In genomic region chr3:155744091-155744625, GRCh38 we compare ENCODE assay signal across 8 cellular contexts. TPM values are rescaled to one million over a fixed set of nuclear protein-coding genes. Genes with fewer than 3 reads are reported as not detected.
DNase-seq lines count a peak whose midpoint lies in the region; ATAC-seq and TF ChIP-seq lines count a peak whose summit lies in the region.

No MANE protein-coding gene starts in this region.

- H3K27me3 Mint-ChIP-seq in CD4-positive, CD25-positive, alpha-beta regulatory T cell = peaks cover 75% of the 10 kb centered on the region

- no peak overlapping the region for H3K27ac ChIP-seq in CD4-positive, CD25-positive, alpha-beta regulatory T cell (ENCODE audit: insufficient read depth, low read length, poor library complexity, severe bottlenecking)
- peak overlapping the region in 1 of 2 donors; percentile 35 for H3K27ac ChIP-seq in right atrium auricular region

- peak overlapping the region; percentile 77 for H3K4me3 ChIP-seq in CD4-positive, CD25-positive, alpha-beta regulatory T cell (ENCODE audit: low read depth, low read length)
- H3K4me3 ChIP-seq in right atrium auricular region = peak overlapping the region; percentile 54 to 71

- no peak for TF ChIP-seq CTCF in right atrium auricular region (IDR thresholded peaks at IDR 0.05)

- peaks cover 4 to 22% (median 9%) of the 10 kb centered on the region in 4 donors for H3K4me1 Mint-ChIP-seq in CD4-positive, CD25-positive, alpha-beta regulatory T cell

- no peaks in the 10 kb centered on the region for H3K9me3 ChIP-seq in CD4-positive, CD25-positive, alpha-beta regulatory T cell (ENCODE audit: control insufficient read depth in 2 of 2, low read length in 2 of 2)
- no peaks in the 10 kb centered on the region for H3K9me3 ChIP-seq in right atrium auricular region

- no peaks in the 10 kb centered on the region for H3K9me3 Mint-ChIP-seq in CD4-positive, CD25-positive, alpha-beta regulatory T cell
- H3K9me3 Mint-ChIP-seq in activated naive CD4-positive, alpha-beta T cell treated with anti-CD3 and anti-CD28 coated beads, Interleukin-2, amount 50 U/mL, for 72 hours = no peaks in the 10 kb centered on the region

- H3K4me1 ChIP-seq in CD4-positive, CD25-positive, alpha-beta regulatory T cell (ENCODE audit: control insufficient read depth, insufficient read depth, low read length, poor library complexity, severe bottlenecking) = peaks cover 22% of the 10 kb centered on the region
- peaks cover 0 to 28% of the 10 kb centered on the region in 2 donors for H3K4me1 ChIP-seq in right atrium auricular region

- H3K36me3 ChIP-seq in CD4-positive, CD25-positive, alpha-beta regulatory T cell (ENCODE audit: control insufficient read depth, insufficient read depth, low read length) = no peaks in the 10 kb centered on the region
- no peaks in the 10 kb centered on the region for H3K36me3 ChIP-seq in right atrium auricular region

- peak in 1 of 2 donors; percentile 19 for ATAC-seq in CD4-positive, CD25-positive, alpha-beta regulatory T cell (ENCODE audit: low read depth in 2 of 2)
- ATAC-seq in GM21367 (IDR thresholded peaks at IDR 0.05; ENCODE audit: unreplicated experiment) = peak; percentile 37
- ATAC-seq in activated naive CD4-positive, alpha-beta T cell treated with anti-CD3 and anti-CD28 coated beads, Interleukin-2, amount 50 U/mL, for 72 hours = peak; percentile 51 to 77

- H3K4me3 Mint-ChIP-seq in CD4-positive, CD25-positive, alpha-beta regulatory T cell = peak overlapping the region; percentile 85 to 89 (median 88)

- H3K27ac Mint-ChIP-seq in CD4-positive, CD25-positive, alpha-beta regulatory T cell = peak overlapping the region in 1 of 3 donors; percentile 55
- H3K27ac Mint-ChIP-seq in activated naive CD4-positive, alpha-beta T cell treated with anti-CD3 and anti-CD28 coated beads, Interleukin-2, amount 50 U/mL, for 72 hours = peak overlapping the region in 1 of 2 donors; percentile 70

- no peaks in the 10 kb centered on the region for H3K36me3 Mint-ChIP-seq in CD4-positive, CD25-positive, alpha-beta regulatory T cell
- H3K36me3 Mint-ChIP-seq in activated naive CD4-positive, alpha-beta T cell treated with anti-CD3 and anti-CD28 coated beads, Interleukin-2, amount 50 U/mL, for 72 hours = peaks cover 0 to 5% of the 10 kb centered on the region in 2 donors

- DNase-seq in CD4-positive, CD25-positive, alpha-beta regulatory T cell = peak; percentile 2 to 15 (median 7)
- DNase-seq in HuH-7 (ENCODE audit: low spot score) (peak; percentile 72), RPMI8226 (peak; percentile 53), right atrium auricular region (ENCODE audit: low spot score) (no peak), renal cortical epithelial cell (ENCODE audit: low read depth) (peak; percentile 47), GF-D8 (lab: John Stamatoyannopoulos, UW) (no peak)
- DNase-seq in activated naive CD4-positive, alpha-beta T cell treated with anti-CD3 and anti-CD28 coated beads, Interleukin-2, amount 50 U/mL, for 72 hours (ENCODE audit: low spot score in 2 of 2) = peak in 1 of 2 donors; percentile 64

- peaks cover 37% of the 10 kb centered on the region for H3K27me3 ChIP-seq in CD4-positive, CD25-positive, alpha-beta regulatory T cell (ENCODE audit: control insufficient read depth, insufficient read depth, low read length)
- no peaks in the 10 kb centered on the region for H3K27me3 ChIP-seq in right atrium auricular region

RNA-seq across cellular contexts. Expression of gene PLCH1, which starts 0.7 kb away (rescaled TPM):
- total RNA-seq in CD4-positive, CD25-positive, alpha-beta regulatory T cell = 0.12 TPM
- under 1 TPM in 1 of 4 donors, not detected in 3; 0.05 TPM for polyA plus RNA-seq in CD4-positive, CD25-positive, alpha-beta regulatory T cell
- under 1 TPM; 0.05 to 0.23 TPM for total RNA-seq in activated naive CD4-positive, alpha-beta T cell treated with anti-CD3 and anti-CD28 coated beads, Interleukin-2, amount 50 U/mL, for 72 hours
- total RNA-seq in right atrium auricular region (1 to 10 TPM; 1.4 to 1.5 TPM), renal cortical epithelial cell (1.7 and 2.8 TPM in 2 replicates)

Comparison
In these comparisons a context has a peak if more than half of its experiments do, and no peak if none do; other contexts are left out.
1. DNase-seq: peak in CD4-positive, CD25-positive, alpha-beta regulatory T cell (3 of 3), HuH-7 (single experiment), RPMI8226 (single experiment) and renal cortical epithelial cell (single experiment); none in right atrium auricular region (single experiment) and GF-D8 (single experiment).